8 cellular contexts compared by ENCODE assay signal in the genomic region with DNA sequence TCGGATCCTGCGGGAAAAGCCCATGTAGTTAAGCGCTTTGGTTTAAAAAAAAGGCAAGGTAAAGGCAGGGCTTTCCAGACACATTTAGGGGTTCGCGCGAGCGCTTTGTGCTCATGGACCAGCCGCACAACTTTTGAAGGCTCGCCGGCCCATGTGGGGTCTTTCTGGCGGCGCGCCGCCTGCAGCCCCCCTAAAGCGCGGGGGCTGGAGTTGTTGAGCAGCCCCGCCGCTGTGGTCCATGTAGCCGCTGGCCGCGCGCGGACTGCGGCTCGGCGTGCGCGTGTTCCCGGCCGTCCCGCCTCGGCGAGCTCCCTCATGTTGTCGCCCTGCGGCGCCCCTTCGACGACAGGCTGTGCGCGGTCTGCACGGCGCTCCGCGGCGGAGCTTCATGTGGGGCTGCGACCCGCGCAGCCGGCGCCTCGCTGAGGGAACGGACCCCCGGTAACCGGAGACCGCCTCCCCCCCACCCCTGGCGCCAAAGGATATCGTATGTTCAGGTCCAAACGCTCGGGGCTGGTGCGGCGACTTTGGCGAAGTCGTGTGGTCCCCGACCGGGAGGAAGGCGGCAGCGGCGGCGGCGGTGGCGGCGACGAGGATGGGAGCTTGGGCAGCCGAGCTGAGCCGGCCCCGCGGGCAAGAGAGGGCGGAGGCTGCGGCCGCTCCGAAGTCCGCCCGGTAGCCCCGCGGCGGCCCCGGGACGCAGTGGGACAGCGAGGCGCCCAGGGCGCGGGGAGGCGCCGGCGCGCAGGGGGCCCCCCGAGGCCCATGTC. TPM values are rescaled to one million over a fixed set of nuclear protein-coding genes. Genes with fewer than 3 reads are reported as not detected.
DNase-seq lines count a peak whose midpoint lies in the region; ATAC-seq and TF ChIP-seq lines count a peak whose summit lies in the region.

No MANE protein-coding gene starts in this region.

- no peak overlapping the region for H3K27ac ChIP-seq in CD8-positive, alpha-beta T cell (ENCODE audit: low read depth, low read length)
- peak overlapping the region; percentile 25 to 44 for H3K27ac ChIP-seq in breast epithelium
- peak overlapping the region; percentile 91 for H3K27ac ChIP-seq in mesodermal cell (ENCODE audit: low read depth, low read length, severe bottlenecking)
- H3K27ac ChIP-seq in upper lobe of right lung: peak overlapping the region; percentile 85

- POLR2A ChIA-PET in CD8-positive, alpha-beta T cell (lab: Charles Lee): no interaction called here

- TF ChIP-seq POLR2A in breast epithelium (IDR thresholded peaks at IDR 0.05): no peak

- H3K4me3 Mint-ChIP-seq in CD8-positive, alpha-beta T cell: peak overlapping the region; percentile 94

- ATAC-seq in CD8-positive, alpha-beta T cell: no peak
- ATAC-seq in upper lobe of right lung (no peak), GM18861 (IDR thresholded peaks at IDR 0.05; ENCODE audit: unreplicated experiment) (no peak)

- H3K4me1 Mint-ChIP-seq in CD8-positive, alpha-beta T cell (ENCODE audit: low read depth): peaks cover 21% of the 10 kb centered on the region

- peaks cover 12% of the 10 kb centered on the region for H3K27me3 Mint-ChIP-seq in CD8-positive, alpha-beta T cell (ENCODE audit: low read depth)

- TF ChIP-seq CTCF in CD8-positive, alpha-beta T cell (IDR thresholded peaks at IDR 0.05): no peak
- no peak for TF ChIP-seq CTCF in breast epithelium (IDR thresholded peaks at IDR 0.05)
- TF ChIP-seq CTCF in upper lobe of right lung (IDR thresholded peaks at IDR 0.05): no peak

- peaks cover 20% of the 10 kb centered on the region for H3K4me1 ChIP-seq in CD8-positive, alpha-beta T cell (ENCODE audit: insufficient read depth, low read length)
- H3K4me1 ChIP-seq in breast epithelium (peaks cover 0 to 7% of the 10 kb centered on the region in 2 donors), mesodermal cell (ENCODE audit: control insufficient read depth, insufficient read depth, low read length, poor library complexity, severe bottlenecking) (peaks cover 30% of the 10 kb centered on the region), upper lobe of right lung (peaks cover 45% of the 10 kb centered on the region)

- peak in 2 of 7 experiments; percentile 14 to 49 for DNase-seq in CD8-positive, alpha-beta T cell
- DNase-seq in MV-4-11 (lab: John Stamatoyannopoulos, UW) (peak; percentile 19), breast epithelium (ENCODE audit: low spot score in 2 of 2) (no peak), upper lobe of right lung (peak; percentile 74), germinal center (ENCODE audit: low spot score) (no peak)
- no peak for DNase-seq in effector CD4-positive, alpha-beta T cell

- no peak overlapping the region for H3K27ac Mint-ChIP-seq in CD8-positive, alpha-beta T cell

- peaks cover 3% of the 10 kb centered on the region for H3K36me3 Mint-ChIP-seq in CD8-positive, alpha-beta T cell

- peak overlapping the region; percentile 77 for H3K4me3 ChIP-seq in CD8-positive, alpha-beta T cell (ENCODE audit: low read depth, low read length)
- H3K4me3 ChIP-seq in breast epithelium (peak overlapping the region; percentile 57 to 85 (median 73)), mesodermal cell (ENCODE audit: extremely low read depth, insufficient read depth, low read length, poor library complexity, severe bottlenecking) (peak overlapping the region; percentile 97), upper lobe of right lung (peak overlapping the region; percentile 60)

- no peaks in the 10 kb centered on the region for H3K9me3 Mint-ChIP-seq in CD8-positive, alpha-beta T cell

- H3K36me3 ChIP-seq in CD8-positive, alpha-beta T cell (ENCODE audit: insufficient read depth, low read length): no peaks in the 10 kb centered on the region
- no peaks in the 10 kb centered on the region for H3K36me3 ChIP-seq in breast epithelium
- H3K36me3 ChIP-seq in mesodermal cell (ENCODE audit: control insufficient read depth, insufficient read depth, low read length): peaks cover 41% of the 10 kb centered on the region
- no peaks in the 10 kb centered on the region for H3K36me3 ChIP-seq in upper lobe of right lung

- CTCF ChIA-PET in CD8-positive, alpha-beta T cell (lab: Charles Lee): interaction anchor here (1.0 to 1.9 kb wide), 3 partner anchors 9 to 84 kb away, joined by 3 to 5 read pairs (median 4); no protein-coding TSS in a partner anchor

- 0 to 1% methylated on average over 73 to 82 of the region's 97 CpGs for WGBS in mesodermal cell (ENCODE audit: insufficient coverage in 2 of 2), 2 experiments

- intact Hi-C loops in CD8-positive, alpha-beta T cell (cut with DNase I, micrococcal nuclease): loop anchor here (5.0 to 10.0 kb wide), 4 partner anchors 196 to 1574 kb away; a partner anchor contains a TSS
- intact Hi-C loops in breast epithelium (cut with DNase I; ENCODE audit: low total_unique reads) (loop anchor here (10.0 kb wide), 1 partner anchor 62 kb away; no protein-coding TSS in a partner anchor), upper lobe of right lung (cut with DNase I) (loop anchor here (10.0 kb wide), 1 partner anchor 88 kb away; no protein-coding TSS in a partner anchor)

- no peaks in the 10 kb centered on the region for H3K9me3 ChIP-seq in CD8-positive, alpha-beta T cell (ENCODE audit: low read length)
- H3K9me3 ChIP-seq in breast epithelium (no peaks in the 10 kb centered on the region), mesodermal cell (ENCODE audit: control insufficient read depth, low read length) (no peaks in the 10 kb centered on the region), upper lobe of right lung (no peaks in the 10 kb centered on the region)

- peaks cover 8% of the 10 kb centered on the region for H3K27me3 ChIP-seq in CD8-positive, alpha-beta T cell (ENCODE audit: insufficient read depth, low read length)
- H3K27me3 ChIP-seq in breast epithelium: no peaks in the 10 kb centered on the region
- no peaks in the 10 kb centered on the region for H3K27me3 ChIP-seq in upper lobe of right lung

RNA-seq across cellular contexts. Expression of a gene that starts 0.9 kb away (rescaled TPM):
- under 1 TPM; 0.56 to 0.73 TPM for total RNA-seq in CD8-positive, alpha-beta T cell
- total RNA-seq in breast epithelium (10 to 100 TPM in 2 of 3 donors, 1 to 10 TPM in 1; 7.6 to 22.6 (median 13.4) TPM), upper lobe of right lung (167 TPM)
- 111 TPM for polyA plus RNA-seq in mesodermal cell (2013, experiment 1 of 2)
- polyA plus RNA-seq in mesodermal cell (2013, experiment 2 of 2): 96.8 TPM

Comparison
In these comparisons a context has a peak if more than half of its experiments do, and no peak if none do; other contexts are left out.
1. DNase-seq: peak in MV-4-11 (single experiment) and upper lobe of right lung (single experiment); none in breast epithelium (0 of 2), germinal center (single experiment) and effector CD4-positive, alpha-beta T cell (single experiment).
2. Peak in every context shown above with its lines, with median percentiles within 50 percentile points of each other: H3K4me3 ChIP-seq.